19 cellular contexts compared by ENCODE assay signal in genomic region chr19:41031926-41032325, GRCh38. TPM values are rescaled to one million over a fixed set of nuclear protein-coding genes. Genes with fewer than 3 reads are reported as not detected.
"Had no signal": no experiment of that assay in that cellular context is flagged by ENCODE, and none has a peak within 500 bp of the region (broad histone marks: within the 10 kb centered on the region; RNA-seq: fewer than 3 reads in every experiment).

No MANE protein-coding gene starts in this region.

- DNase-seq: activated CD4-positive, alpha-beta memory T cell treated with anti-CD3 and anti-CD28 coated beads, Interleukin-2, amount 10 ng/mL, durations not matched to agents 7 days and 5 days; activated CD4-positive, alpha-beta T cell treated with anti-CD3 and anti-CD28 coated beads for 36 hours; activated gamma-delta T cell; activated naive CD8-positive, alpha-beta T cell treated with anti-CD3 and anti-CD28 coated beads, Interleukin-2, amount 10 ng/mL, durations not matched to agents 7 days and 5 days; activated T-cell treated with anti-CD3 and anti-CD28 coated beads, Interleukin-2, amount 50 U/mL, for 48 hours; effector CD4-positive, alpha-beta T cell; glutamatergic neuron; immature natural killer cell; nucleus accumbens; right lobe of liver; stimulated activated naive CD4-positive, alpha-beta T cell treated with Interleukin-2 at 50 U/mL for 16 hours; T1000; uterus; WERI-Rb-1 had no signal

- H3K27ac Mint-ChIP-seq: activated CD4-positive, alpha-beta memory T cell treated with anti-CD3 and anti-CD28 coated beads, Interleukin-2, amount 10 ng/mL, durations not matched to agents 7 days and 5 days; activated CD4-positive, alpha-beta T cell treated with anti-CD3 and anti-CD28 coated beads for 36 hours; activated naive CD8-positive, alpha-beta T cell treated with anti-CD3 and anti-CD28 coated beads, Interleukin-2, amount 10 ng/mL, durations not matched to agents 7 days and 5 days; immature natural killer cell; natural killer cell treated with Interleukin-12 subunit alpha and Interleukin-12 subunit beta and Interleukin-15 and Interleukin-18, amount 100 ng/mL, for 72 hours had no signal

- H3K9me3 ChIP-seq: ascending aorta, prostate gland, right lobe of liver, suprapubic skin, uterus had no signal

- H3K4me3 Mint-ChIP-seq: activated CD4-positive, alpha-beta memory T cell treated with anti-CD3 and anti-CD28 coated beads, Interleukin-2, amount 10 ng/mL, durations not matched to agents 7 days and 5 days; activated CD4-positive, alpha-beta T cell treated with anti-CD3 and anti-CD28 coated beads for 36 hours; activated naive CD8-positive, alpha-beta T cell treated with anti-CD3 and anti-CD28 coated beads, Interleukin-2, amount 10 ng/mL, durations not matched to agents 7 days and 5 days; natural killer cell treated with Interleukin-12 subunit alpha and Interleukin-12 subunit beta and Interleukin-15 and Interleukin-18, amount 100 ng/mL, for 72 hours had no signal

- H3K27me3 ChIP-seq: ascending aorta, right lobe of liver, uterus had no signal

- H3K36me3 Mint-ChIP-seq: immature natural killer cell had no signal

- H3K4me3 ChIP-seq: ascending aorta, prostate gland, right lobe of liver, suprapubic skin, uterus had no signal

- H3K4me1 ChIP-seq: ascending aorta, prostate gland, uterus had no signal

- H3K9me3 Mint-ChIP-seq: natural killer cell treated with Interleukin-12 subunit alpha and Interleukin-12 subunit beta and Interleukin-15 and Interleukin-18, amount 100 ng/mL, for 72 hours had no signal

- H3K36me3 ChIP-seq: ascending aorta, prostate gland, right lobe of liver, suprapubic skin, uterus, WERI-Rb-1 had no signal

- ATAC-seq: activated CD4-positive, alpha-beta T cell treated with anti-CD3 and anti-CD28 coated beads for 36 hours; natural killer cell treated with Interleukin-12 subunit alpha and Interleukin-12 subunit beta and Interleukin-15 and Interleukin-18, amount 100 ng/mL, for 72 hours; right lobe of liver had no signal

- H3K27ac ChIP-seq: ascending aorta, prostate gland, right lobe of liver, suprapubic skin, uterus, WERI-Rb-1 had no signal

- H3K4me1 Mint-ChIP-seq: activated naive CD8-positive, alpha-beta T cell treated with anti-CD3 and anti-CD28 coated beads, Interleukin-2, amount 10 ng/mL, durations not matched to agents 7 days and 5 days had no signal

- FAIRE-seq: colon had no signal

RNA-seq across cellular contexts. Expression of gene CYP2B6, which starts 40.8 kb away (rescaled TPM):
- total RNA-seq: activated CD4-positive, alpha-beta memory T cell treated with anti-CD3 and anti-CD28 coated beads, Interleukin-2, amount 10 ng/mL, durations not matched to agents 7 days and 5 days; activated CD4-positive, alpha-beta T cell treated with anti-CD3 and anti-CD28 coated beads for 36 hours; activated naive CD8-positive, alpha-beta T cell treated with anti-CD3 and anti-CD28 coated beads, Interleukin-2, amount 10 ng/mL, durations not matched to agents 7 days and 5 days; ascending aorta; natural killer cell treated with Interleukin-12 subunit alpha and Interleukin-12 subunit beta and Interleukin-15 and Interleukin-18, amount 100 ng/mL, for 72 hours; prostate gland; uterus had no signal
- polyA plus RNA-seq: immature natural killer cell had no signal

RNA-seq across cellular contexts. Expression of gene CYP2A13, which starts 56.3 kb away (rescaled TPM):
- total RNA-seq: activated CD4-positive, alpha-beta memory T cell treated with anti-CD3 and anti-CD28 coated beads, Interleukin-2, amount 10 ng/mL, durations not matched to agents 7 days and 5 days; activated CD4-positive, alpha-beta T cell treated with anti-CD3 and anti-CD28 coated beads for 36 hours; activated naive CD8-positive, alpha-beta T cell treated with anti-CD3 and anti-CD28 coated beads, Interleukin-2, amount 10 ng/mL, durations not matched to agents 7 days and 5 days; ascending aorta; natural killer cell treated with Interleukin-12 subunit alpha and Interleukin-12 subunit beta and Interleukin-15 and Interleukin-18, amount 100 ng/mL, for 72 hours; prostate gland; suprapubic skin; uterus had no signal
- polyA plus RNA-seq: immature natural killer cell had no signal
